Comparison of ENCODE assay signal across 8 cellular contexts in genomic region chr9:127450831-127451680, GRCh38. TPM values are rescaled to one million over a fixed set of nuclear protein-coding genes. Genes with fewer than 3 reads are reported as not detected.
DNase-seq lines count a peak whose midpoint lies in the region; ATAC-seq and TF ChIP-seq lines count a peak whose summit lies in the region.

Gene LRSAM1, plus strand, starts transcription at chr9:127451510. Its CDS starts 3,018 bp downstream, at chr9:127454528.
Gene RPL12, minus strand, starts transcription at chr9:127451406. Its CDS starts 89 bp downstream, at chr9:127451317.

- H3K27ac Mint-ChIP-seq in activated naive CD8-positive, alpha-beta T cell, result peak within 1 kb of the TSS; percentile 97

- H3K4me3 Mint-ChIP-seq in activated naive CD8-positive, alpha-beta T cell, result peak within 1 kb of the TSS; percentile 96

- TF ChIP-seq POLR2A in GM10847 (IDR thresholded peaks at IDR 0.05; ENCODE audit: extremely low read depth, insufficient read length) (peak; percentile 99), testis (IDR thresholded peaks at IDR 0.05) (peak; percentile 95)

- H3K4me1 ChIP-seq in osteoblast (ENCODE audit: insufficient read depth, low read length), result peaks cover 34% of the 10 kb centered on the region
- H3K4me1 ChIP-seq in testis, result peaks cover 20% of the 10 kb centered on the region

- TF ChIP-seq CTCF in osteoblast (IDR thresholded peaks at IDR 0.05; ENCODE audit: extremely low read depth, low read depth, low read length), result peak; percentile 7
- peak in 1 of 3 experiments; percentile 7 for TF ChIP-seq CTCF in testis (IDR thresholded peaks at IDR 0.05)

- H3K36me3 ChIP-seq in osteoblast (ENCODE audit: insufficient read depth, low read length) (peaks cover 45% of the 10 kb centered on the region), testis (ENCODE audit: low read depth, missing control alignments) (no peaks in the 10 kb centered on the region)

- H3K4me3 ChIP-seq in osteoblast (ENCODE audit: insufficient read depth, low read length), result peak within 1 kb of the TSS; percentile 95
- H3K4me3 ChIP-seq in testis, result peak within 1 kb of the TSS; percentile 96 to 97

- H3K27ac ChIP-seq in osteoblast (ENCODE audit: low read depth, low read length) (peak within 1 kb of the TSS; percentile 92), testis (peak within 1 kb of the TSS; percentile 92 to 96)

- peaks cover 49% of the 10 kb centered on the region for H4K20me1 ChIP-seq in osteoblast (ENCODE audit: insufficient read depth, low read length)

- no peaks in the 10 kb centered on the region for H3K9me3 ChIP-seq in osteoblast (ENCODE audit: low read depth, low read length)
- no peaks in the 10 kb centered on the region for H3K9me3 ChIP-seq in testis

- peaks cover 38% of the 10 kb centered on the region for H3K4me1 Mint-ChIP-seq in activated naive CD8-positive, alpha-beta T cell (ENCODE audit: low read depth)

- H3K27me3 ChIP-seq in osteoblast (ENCODE audit: insufficient read depth, low read length) (no peaks in the 10 kb centered on the region), testis (no peaks in the 10 kb centered on the region)

- peak within 1 kb of the TSS; percentile 96 for H2AFZ ChIP-seq in osteoblast (ENCODE audit: low read length)

- H3K36me3 Mint-ChIP-seq in activated naive CD8-positive, alpha-beta T cell, result peaks cover 27% of the 10 kb centered on the region

- peak; percentile 82 for DNase-seq in NCI-H1105 treated with DMSO at 0.1 percent for 48 hours (lab: John Stamatoyannopoulos, UW)
- peak; percentile 85 for DNase-seq in SKM-1 treated with dmso at 0.1 percent for 144 hours (lab: John Stamatoyannopoulos, UW; ENCODE audit: unreplicated experiment)
- DNase-seq in glomerular visceral epithelial cell (ENCODE audit: extremely low spot score), result peak; percentile 97
- DNase-seq in osteoblast (ENCODE audit: insufficient read length, low spot score, missing footprints), result peak; percentile 99
- peak; percentile 98 for DNase-seq in testis

- ATAC-seq in HG02623 (IDR thresholded peaks at IDR 0.05; ENCODE audit: unreplicated experiment), result peak; percentile 64

- 0 to 1% methylated on average over 37 to 69 of the region's 73 CpGs for whole genome bisulfite sequencing in testis, 2 donors

- H3K9me3 Mint-ChIP-seq in activated naive CD8-positive, alpha-beta T cell (ENCODE audit: low read depth), result no peaks in the 10 kb centered on the region

- no peaks in the 10 kb centered on the region for H3K27me3 Mint-ChIP-seq in activated naive CD8-positive, alpha-beta T cell

- peaks cover 48% of the 10 kb centered on the region for H3K79me2 ChIP-seq in osteoblast (ENCODE audit: insufficient read depth, low read length)

- peak within 1 kb of the TSS; percentile 96 for H3K4me2 ChIP-seq in osteoblast (ENCODE audit: insufficient read depth, low read length)

- intact Hi-C loops in testis (cut with DNase I; ENCODE audit: low total_unique reads), result no loop called here

RNA-seq across cellular contexts. Expression of gene LRSAM1, which starts in this region (rescaled TPM):
- total RNA-seq in osteoblast, result 12.3 and 13.0 TPM in 2 replicates
- total RNA-seq in testis, result 10 to 100 TPM; 20.5 to 22.0 TPM
- 9.9 TPM for polyA plus RNA-seq in testis (ENCODE audit: insufficient read depth, low read depth, low replicate concordance)

RNA-seq across cellular contexts. Expression of gene RPL12, which starts in this region (rescaled TPM):
- total RNA-seq in osteoblast (1,103 and 1,259 TPM in 2 replicates), testis (100 to 1,000 TPM; 499 to 950 TPM)
- polyA plus RNA-seq in testis (ENCODE audit: insufficient read depth, low read depth, low replicate concordance), result 1,237 TPM

Comparison
In these comparisons a context has a peak if more than half of its experiments do, and no peak if none do; other contexts are left out.
1. Peak in every context shown above with its lines: DNase-seq, ATAC-seq, H3K4me3 ChIP-seq and H3K27ac ChIP-seq.